ENCODE assay signal across 9 cellular contexts in the genomic region with DNA sequence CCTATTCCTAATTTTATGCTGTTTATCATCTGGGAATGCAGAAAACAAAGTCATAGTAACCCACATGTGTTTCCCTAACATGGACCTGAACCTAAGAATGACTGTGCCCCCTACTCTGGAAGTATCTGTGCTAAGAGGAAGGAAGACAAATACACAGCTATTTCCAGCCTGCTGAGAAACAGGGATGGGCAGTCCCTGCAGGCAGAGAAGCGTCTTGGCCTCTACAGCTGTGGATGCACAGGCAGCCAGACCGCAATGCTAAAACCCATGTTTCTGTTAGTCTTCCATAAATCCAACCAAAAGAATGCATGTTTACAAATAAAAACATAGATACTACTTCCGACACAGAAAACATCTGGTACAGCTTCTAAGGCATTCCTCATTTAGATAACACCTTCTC. TPM values are rescaled to one million over a fixed set of nuclear protein-coding genes. Genes with fewer than 3 reads are reported as not detected.
DNase-seq lines count a peak whose midpoint lies in the region; ATAC-seq and TF ChIP-seq lines count a peak whose summit lies in the region.
"Had no signal": no experiment of that assay in that cellular context is flagged by ENCODE, and none has a peak within 500 bp of the region (broad histone marks: within the 10 kb centered on the region; RNA-seq: fewer than 3 reads in every experiment).

No MANE protein-coding gene starts in this region.

- no peaks in the 10 kb centered on the region for H3K36me3 ChIP-seq in cardiac muscle cell

- H3K4me1 Mint-ChIP-seq in WTC11: peaks cover 74% of the 10 kb centered on the region

- intact Hi-C loops in posterior cingulate gyrus (cut with DNase I): no loop called here

- H3K4me3 Mint-ChIP-seq in WTC11: 0 out of 2 replicates have a peak overlapping the region, but pooled peaks have one; percentile 1

- peak overlapping the region; percentile 88 for H3K27ac Mint-ChIP-seq in WTC11
- H3K27ac Mint-ChIP-seq: IgD-negative memory B cell had no signal

- H3K4me1 ChIP-seq in cardiac muscle cell (ENCODE audit: low read depth): peaks cover 22% of the 10 kb centered on the region

- H3K27me3 Mint-ChIP-seq in WTC11 (ENCODE audit: low read depth): no peaks in the 10 kb centered on the region
- H3K27me3 Mint-ChIP-seq: IgD-negative memory B cell had no signal

- no peak overlapping the region for H3K4me3 ChIP-seq in cardiac muscle cell
- no peak overlapping the region for H3K4me3 ChIP-seq in skeletal muscle cell (ENCODE audit: low read depth, low read length)

- DNase-seq in GM04503 (ENCODE audit: low read depth) (peak; percentile 23), WTC11 (ENCODE audit: low spot score) (no peak), cardiac muscle cell (ENCODE audit: low read depth in 1 of 2, low spot score in 1 of 2) (peak in 1 of 2 donors; percentile 66), skeletal muscle cell (ENCODE audit: low read depth) (peak; percentile 10), SHP77 treated with DMSO at 0.1 percent for 48 hours (lab: John Stamatoyannopoulos, UW) (no peak), posterior cingulate gyrus (no peak), NCI-H510A treated with DMSO at 0.1 percent for 48 hours (lab: John Stamatoyannopoulos, UW) (no peak)

- 0 out of 2 replicates have a peak, but pooled peaks cover 4% of the 10 kb centered on the region for H3K36me3 Mint-ChIP-seq in WTC11
- H3K36me3 Mint-ChIP-seq: IgD-negative memory B cell had no signal

- no peaks in the 10 kb centered on the region for H3K27me3 ChIP-seq in cardiac muscle cell

- H3K9me3 ChIP-seq in cardiac muscle cell (ENCODE audit: low read depth): no peaks in the 10 kb centered on the region

- CTCF ChIA-PET in WTC11 (lab: Charles Lee): interaction anchor here (0.5 kb wide), 1 partner anchor 100 kb away, joined by 3 read pairs; no protein-coding TSS in a partner anchor

- H3K9me3 Mint-ChIP-seq in WTC11: no peaks in the 10 kb centered on the region
- H3K9me3 Mint-ChIP-seq: IgD-negative memory B cell had no signal

- H3K27ac ChIP-seq in cardiac muscle cell: peak overlapping the region; percentile 85

- POLR2A ChIA-PET in WTC11 (lab: Charles Lee): interaction anchor here (0.7 kb wide), 1 partner anchor 10 kb away, joined by 3 read pairs; no protein-coding TSS in a partner anchor

- no peak for TF ChIP-seq CTCF in WTC11 (IDR thresholded peaks at IDR 0.05)
- TF ChIP-seq CTCF in cardiac muscle cell (IDR thresholded peaks at IDR 0.05; ENCODE audit: low read depth, low read length): no peak

- ATAC-seq in WTC11 (peak; percentile 65), HG02981 (IDR thresholded peaks at IDR 0.05; ENCODE audit: unreplicated experiment) (no peak)

TF ChIP-seq in WTC11, 78 proteins besides CTCF, POLR2A, EP300 and RAD21:
- TF ChIP-seq, protein P1, sequence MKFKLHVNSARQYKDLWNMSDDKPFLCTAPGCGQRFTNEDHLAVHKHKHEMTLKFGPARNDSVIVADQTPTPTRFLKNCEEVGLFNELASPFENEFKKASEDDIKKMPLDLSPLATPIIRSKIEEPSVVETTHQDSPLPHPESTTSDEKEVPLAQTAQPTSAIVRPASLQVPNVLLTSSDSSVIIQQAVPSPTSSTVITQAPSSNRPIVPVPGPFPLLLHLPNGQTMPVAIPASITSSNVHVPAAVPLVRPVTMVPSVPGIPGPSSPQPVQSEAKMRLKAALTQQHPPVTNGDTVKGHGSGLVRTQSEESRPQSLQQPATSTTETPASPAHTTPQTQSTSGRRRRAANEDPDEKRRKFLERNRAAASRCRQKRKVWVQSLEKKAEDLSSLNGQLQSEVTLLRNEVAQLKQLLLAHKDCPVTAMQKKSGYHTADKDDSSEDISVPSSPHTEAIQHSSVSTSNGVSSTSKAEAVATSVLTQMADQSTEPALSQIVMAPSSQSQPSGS (CRISPR knock-in tag; IDR thresholded peaks at IDR 0.05; ENCODE audit: borderline replicate concordance, low read depth): no peak
- TF ChIP-seq, protein P2, sequence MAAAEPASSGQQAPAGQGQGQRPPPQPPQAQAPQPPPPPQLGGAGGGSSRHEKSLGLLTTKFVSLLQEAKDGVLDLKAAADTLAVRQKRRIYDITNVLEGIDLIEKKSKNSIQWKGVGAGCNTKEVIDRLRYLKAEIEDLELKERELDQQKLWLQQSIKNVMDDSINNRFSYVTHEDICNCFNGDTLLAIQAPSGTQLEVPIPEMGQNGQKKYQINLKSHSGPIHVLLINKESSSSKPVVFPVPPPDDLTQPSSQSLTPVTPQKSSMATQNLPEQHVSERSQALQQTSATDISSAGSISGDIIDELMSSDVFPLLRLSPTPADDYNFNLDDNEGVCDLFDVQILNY (CRISPR knock-in tag; IDR thresholded peaks at IDR 0.05): no peak
- TF ChIP-seq ZBTB21 (CRISPR knock-in tag; IDR thresholded peaks at IDR 0.05; ENCODE audit: borderline replicate concordance) (no peak), ZNF138 (CRISPR knock-in tag; conservative IDR thresholded peaks at IDR 0.05) (no peak), KAT7 (CRISPR knock-in tag; IDR thresholded peaks at IDR 0.05; ENCODE audit: borderline replicate concordance) (no peak), FOXP1 (CRISPR knock-in tag; IDR thresholded peaks at IDR 0.05; ENCODE audit: borderline replicate concordance) (no peak), NFYB (CRISPR knock-in tag; conservative IDR thresholded peaks at IDR 0.05; ENCODE audit: low read depth) (no peak), JUN (CRISPR knock-in tag; IDR thresholded peaks at IDR 0.05) (no peak), NFE2L1 (CRISPR knock-in tag; IDR thresholded peaks at IDR 0.05) (no peak), ETV6 (CRISPR knock-in tag; IDR thresholded peaks at IDR 0.05) (no peak), ZNF232 (CRISPR knock-in tag; IDR thresholded peaks at IDR 0.05) (no peak), ZNF317 (CRISPR knock-in tag; IDR thresholded peaks at IDR 0.05; ENCODE audit: borderline replicate concordance, low read depth) (no peak)
- TF ChIP-seq, protein P3, sequence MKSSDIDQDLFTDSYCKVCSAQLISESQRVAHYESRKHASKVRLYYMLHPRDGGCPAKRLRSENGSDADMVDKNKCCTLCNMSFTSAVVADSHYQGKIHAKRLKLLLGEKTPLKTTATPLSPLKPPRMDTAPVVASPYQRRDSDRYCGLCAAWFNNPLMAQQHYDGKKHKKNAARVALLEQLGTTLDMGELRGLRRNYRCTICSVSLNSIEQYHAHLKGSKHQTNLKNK (CRISPR knock-in tag; IDR thresholded peaks at IDR 0.05): no peak
- TF ChIP-seq, protein P4, sequence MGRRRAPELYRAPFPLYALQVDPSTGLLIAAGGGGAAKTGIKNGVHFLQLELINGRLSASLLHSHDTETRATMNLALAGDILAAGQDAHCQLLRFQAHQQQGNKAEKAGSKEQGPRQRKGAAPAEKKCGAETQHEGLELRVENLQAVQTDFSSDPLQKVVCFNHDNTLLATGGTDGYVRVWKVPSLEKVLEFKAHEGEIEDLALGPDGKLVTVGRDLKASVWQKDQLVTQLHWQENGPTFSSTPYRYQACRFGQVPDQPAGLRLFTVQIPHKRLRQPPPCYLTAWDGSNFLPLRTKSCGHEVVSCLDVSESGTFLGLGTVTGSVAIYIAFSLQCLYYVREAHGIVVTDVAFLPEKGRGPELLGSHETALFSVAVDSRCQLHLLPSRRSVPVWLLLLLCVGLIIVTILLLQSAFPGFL (CRISPR knock-in tag; IDR thresholded peaks at IDR 0.05; ENCODE audit: borderline replicate concordance): no peak
- TF ChIP-seq, protein P5, sequence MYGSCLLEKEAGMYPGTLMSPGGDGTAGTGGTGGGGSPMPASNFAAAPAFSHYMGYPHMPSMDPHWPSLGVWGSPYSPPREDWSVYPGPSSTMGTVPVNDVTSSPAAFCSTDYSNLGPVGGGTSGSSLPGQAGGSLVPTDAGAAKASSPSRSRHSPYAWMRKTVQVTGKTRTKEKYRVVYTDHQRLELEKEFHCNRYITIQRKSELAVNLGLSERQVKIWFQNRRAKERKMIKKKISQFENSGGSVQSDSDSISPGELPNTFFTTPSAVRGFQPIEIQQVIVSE (CRISPR knock-in tag; IDR thresholded peaks at IDR 0.05; ENCODE audit: borderline replicate concordance): no peak
- TF ChIP-seq, protein P6, sequence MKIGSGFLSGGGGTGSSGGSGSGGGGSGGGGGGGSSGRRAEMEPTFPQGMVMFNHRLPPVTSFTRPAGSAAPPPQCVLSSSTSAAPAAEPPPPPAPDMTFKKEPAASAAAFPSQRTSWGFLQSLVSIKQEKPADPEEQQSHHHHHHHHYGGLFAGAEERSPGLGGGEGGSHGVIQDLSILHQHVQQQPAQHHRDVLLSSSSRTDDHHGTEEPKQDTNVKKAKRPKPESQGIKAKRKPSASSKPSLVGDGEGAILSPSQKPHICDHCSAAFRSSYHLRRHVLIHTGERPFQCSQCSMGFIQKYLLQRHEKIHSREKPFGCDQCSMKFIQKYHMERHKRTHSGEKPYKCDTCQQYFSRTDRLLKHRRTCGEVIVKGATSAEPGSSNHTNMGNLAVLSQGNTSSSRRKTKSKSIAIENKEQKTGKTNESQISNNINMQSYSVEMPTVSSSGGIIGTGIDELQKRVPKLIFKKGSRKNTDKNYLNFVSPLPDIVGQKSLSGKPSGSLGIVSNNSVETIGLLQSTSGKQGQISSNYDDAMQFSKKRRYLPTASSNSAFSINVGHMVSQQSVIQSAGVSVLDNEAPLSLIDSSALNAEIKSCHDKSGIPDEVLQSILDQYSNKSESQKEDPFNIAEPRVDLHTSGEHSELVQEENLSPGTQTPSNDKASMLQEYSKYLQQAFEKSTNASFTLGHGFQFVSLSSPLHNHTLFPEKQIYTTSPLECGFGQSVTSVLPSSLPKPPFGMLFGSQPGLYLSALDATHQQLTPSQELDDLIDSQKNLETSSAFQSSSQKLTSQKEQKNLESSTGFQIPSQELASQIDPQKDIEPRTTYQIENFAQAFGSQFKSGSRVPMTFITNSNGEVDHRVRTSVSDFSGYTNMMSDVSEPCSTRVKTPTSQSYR (CRISPR knock-in tag; IDR thresholded peaks at IDR 0.05): no peak
- TF ChIP-seq, protein P7, sequence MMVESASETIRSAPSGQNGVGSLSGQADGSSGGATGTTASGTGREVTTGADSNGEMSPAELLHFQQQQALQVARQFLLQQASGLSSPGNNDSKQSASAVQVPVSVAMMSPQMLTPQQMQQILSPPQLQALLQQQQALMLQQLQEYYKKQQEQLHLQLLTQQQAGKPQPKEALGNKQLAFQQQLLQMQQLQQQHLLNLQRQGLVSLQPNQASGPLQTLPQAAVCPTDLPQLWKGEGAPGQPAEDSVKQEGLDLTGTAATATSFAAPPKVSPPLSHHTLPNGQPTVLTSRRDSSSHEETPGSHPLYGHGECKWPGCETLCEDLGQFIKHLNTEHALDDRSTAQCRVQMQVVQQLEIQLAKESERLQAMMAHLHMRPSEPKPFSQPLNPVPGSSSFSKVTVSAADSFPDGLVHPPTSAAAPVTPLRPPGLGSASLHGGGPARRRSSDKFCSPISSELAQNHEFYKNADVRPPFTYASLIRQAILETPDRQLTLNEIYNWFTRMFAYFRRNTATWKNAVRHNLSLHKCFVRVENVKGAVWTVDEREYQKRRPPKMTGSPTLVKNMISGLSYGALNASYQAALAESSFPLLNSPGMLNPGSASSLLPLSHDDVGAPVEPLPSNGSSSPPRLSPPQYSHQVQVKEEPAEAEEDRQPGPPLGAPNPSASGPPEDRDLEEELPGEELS (CRISPR knock-in tag; IDR thresholded peaks at IDR 0.05): no peak

RNA-seq across cellular contexts. Expression of a gene that starts 56.1 kb away (rescaled TPM):
- total RNA-seq in WTC11 (2021) (51.9 to 52.5 TPM (median 52.4 TPM) in 3 replicates), cardiac muscle cell (17.3 and 28.1 TPM in 2 replicates)
- 5.2 and 5.9 TPM in 2 replicates for polyA plus RNA-seq in cardiac muscle cell

Comparison
In these comparisons a context has a peak if more than half of its experiments do, and no peak if none do; other contexts are left out.
1. DNase-seq: peak in GM04503 (single experiment) and skeletal muscle cell (single experiment); none in WTC11 (single experiment), SHP77 treated with DMSO at 0.1 percent for 48 hours (single experiment), posterior cingulate gyrus (0 of 10) and NCI-H510A treated with DMSO at 0.1 percent for 48 hours (single experiment).